1 cellular context compared by ENCODE assay signal in genomic region chr3:119619094-119619493, GRCh38.
TF ChIP-seq lines count a peak whose summit lies in the region.

No MANE protein-coding gene starts in this region.

TF ChIP-seq in HepG2, 621 proteins besides CTCF, POLR2A, EP300 and RAD21:
- TF ChIP-seq CBX2 (IDR thresholded peaks at IDR 0.05; ENCODE audit: low read depth, low read length) (no peak), CBX2 (CRISPR knock-in tag; IDR thresholded peaks at IDR 0.05; ENCODE audit: low read depth) (no peak), ZNF570 (CRISPR knock-in tag; IDR thresholded peaks at IDR 0.05; ENCODE audit: borderline replicate concordance) (no peak), STAG1 (CRISPR knock-in tag; IDR thresholded peaks at IDR 0.05) (peak; percentile 30; the same call in 1 of the 2 replicates), SIX1 (CRISPR knock-in tag; IDR thresholded peaks at IDR 0.05; ENCODE audit: borderline replicate concordance) (no peak), ZNF235 (CRISPR knock-in tag; IDR thresholded peaks at IDR 0.05; ENCODE audit: borderline replicate concordance) (no peak)
